21 cellular contexts compared by ENCODE assay signal in genomic region chr7:111633878-111634277, GRCh38.
A peak's percentile ranks its signal among the peaks of the same experiment; 100 is the strongest.
DNase-seq lines count a peak whose midpoint lies in the region; ATAC-seq, FAIRE-seq and TF ChIP-seq lines count a peak whose summit lies in the region.
"Had no signal": no experiment of that assay in that cellular context is flagged by ENCODE, and none has a peak within 500 bp of the region (broad histone marks: within the 10 kb centered on the region; RNA-seq: fewer than 3 reads in every experiment).

No MANE protein-coding gene starts in this region.

- H3K9ac ChIP-seq in BLaER1 (no peak overlapping the region), K562 (ENCODE audit: insufficient read depth in 1 of 2, low read depth in 2 of 2, low read length in 2 of 2) (no peak overlapping the region)

- peaks cover 35% of the 10 kb centered on the region for H3K9me3 ChIP-seq in BLaER1
- H3K9me3 ChIP-seq in K562 (replicated peaks; ENCODE audit: control insufficient read depth, insufficient read depth, low read depth, low read length), result no peaks in the 10 kb centered on the region
- H3K9me3 ChIP-seq in stomach, result peaks cover 0 to 31% (median 16%) of the 10 kb centered on the region in 4 donors

- no peak overlapping the region for H3K27ac ChIP-seq in BLaER1
- no peak overlapping the region for H3K27ac ChIP-seq in K562 (ENCODE audit: extremely low read depth, low read depth, low read length)
- H3K27ac ChIP-seq in stomach, result no peak overlapping the region
- H3K27ac ChIP-seq: HL-60 had no signal

- no peaks in the 10 kb centered on the region for H3K9me1 ChIP-seq in K562 (ENCODE audit: control insufficient read depth, insufficient read depth, low read length)

- no TSS peak for BruUV-seq in K562 (replicated peaks; lab: Mats Ljungman, UMichigan)

- H3K4me2 ChIP-seq in BLaER1, result 0 out of 2 replicates have a peak overlapping the region, but pooled peaks have one; percentile 15
- no peak overlapping the region for H3K4me2 ChIP-seq in K562 (ENCODE audit: insufficient read depth, low read length)

- no peak for TF ChIP-seq RAD21 in K562 (CRISPR knock-in tag; conservative IDR thresholded peaks at IDR 0.05 in 1 of 2, IDR thresholded peaks at IDR 0.05 in 1 of 2)

- no peak for TF ChIP-seq POLR2A in NB4 (IDR thresholded peaks at IDR 0.05; ENCODE audit: extremely low read depth, insufficient read length)
- TF ChIP-seq POLR2A in K562 (conservative IDR thresholded peaks at IDR 0.05), result no peak
- no peak for TF ChIP-seq POLR2A in stomach (IDR thresholded peaks at IDR 0.05)

- ATAC-seq in K562, result no peak; the same call in 2 of the 3 replicates
- no peak for ATAC-seq in HG02938 (IDR thresholded peaks at IDR 0.05; ENCODE audit: unreplicated experiment)

- H2AFZ ChIP-seq in K562 (ENCODE audit: low read depth, low read length), result no peak overlapping the region

- 0% methylated on average over 2 of the region's 2 CpGs for WGBS in K562 (ENCODE audit: insufficient coverage, low coverage, missing lambda C conversion rate)
- 43 to 79% (median 73%) methylated on average over 2 of the region's 2 CpGs for WGBS in stomach, 5 donors

- FAIRE-seq in K562 (lab: Jason Lieb, UNC), result no peak
- FAIRE-seq: G401.6, GM12892, GM18507, GM19239, H1 had no signal

- CTCF ChIA-PET in K562 (lab: Yijun Ruan, JAX; ENCODE audit: low intra/inter-chr PET ratio), result no interaction called here

- in situ Hi-C loops in KBM-7 (cut with MboI; ENCODE audit: low pct_unique_long_range_greater_than_20kb, low sequenced_read_pairs), result no loop called here
- in situ Hi-C loops in K562 (cut with MboI), result no loop called here

- no peak for TF ChIP-seq EP300 in K562 (IDR thresholded peaks at IDR 0.05; ENCODE audit: low read length)
- no peak for TF ChIP-seq EP300 in stomach (IDR thresholded peaks at IDR 0.05)

- no peak for TF ChIP-seq CTCF in NB4 (IDR thresholded peaks at IDR 0.05; ENCODE audit: low read depth, low read length)
- no peak for TF ChIP-seq CTCF in K562 (IDR thresholded peaks at IDR 0.05 in 2 of 3, conservative IDR thresholded peaks at IDR 0.05 in 1 of 3; ENCODE audit: insufficient read depth in 2 of 3, low read depth in 1 of 3, low read length in 3 of 3)
- TF ChIP-seq CTCF in stomach (IDR thresholded peaks at IDR 0.05), result no peak

- H3K36me3 ChIP-seq in BLaER1 (no peaks in the 10 kb centered on the region), K562 (ENCODE audit: control insufficient read depth, insufficient read depth, low read length) (no peaks in the 10 kb centered on the region), stomach (no peaks in the 10 kb centered on the region)

- H3K4me1 ChIP-seq in BLaER1 (peaks cover 9% of the 10 kb centered on the region), K562 (replicated peaks in 1 of 2; ENCODE audit: control insufficient read depth in 2 of 2, insufficient read depth in 2 of 2, low read length in 2 of 2) (no peaks in the 10 kb centered on the region), stomach (no peaks in the 10 kb centered on the region)

- POLR2A ChIA-PET in K562 (lab: Yijun Ruan, JAX), result interaction anchor here (0.8 kb wide), 1 partner anchor 11 kb away, joined by 3 read pairs; no protein-coding TSS in a partner anchor

- intact Hi-C loops in K562 (cut with micrococcal nuclease) (no loop called here), stomach (cut with DNase I; ENCODE audit: low total_unique reads) (no loop called here)

- no peaks in the 10 kb centered on the region for H3K27me3 ChIP-seq in BLaER1
- peaks cover 0 to 5% of the 10 kb centered on the region in 2 experiments; a peak in 2 of 5 replicates for H3K27me3 ChIP-seq in K562 (ENCODE audit: control insufficient read depth in 2 of 2, insufficient read depth in 2 of 2, low read length in 2 of 2)
- H3K27me3 ChIP-seq in stomach, result no peaks in the 10 kb centered on the region

- no peaks in the 10 kb centered on the region for H3K79me2 ChIP-seq in K562 (ENCODE audit: control insufficient read depth, insufficient read depth, low read length)

- no peaks in the 10 kb centered on the region for H4K20me1 ChIP-seq in BLaER1
- H4K20me1 ChIP-seq in K562 (replicated peaks; ENCODE audit: control insufficient read depth, insufficient read depth, low read length), result no peaks in the 10 kb centered on the region

- H3K4me3 ChIP-seq in BLaER1, result no peak overlapping the region
- H3K4me3 ChIP-seq in NB4 (ENCODE audit: low read depth, low read length), result no peak overlapping the region
- H3K4me3 ChIP-seq in K562, result no peak overlapping the region
- no peak overlapping the region for H3K4me3 ChIP-seq in stomach

- peak; percentile 14 for DNase-seq in KBM-7
- DNase-seq in NB4 (ENCODE audit: low read depth), result peak; percentile 11
- DNase-seq in K562 (ENCODE audit: extremely low read depth in 1 of 4, low spot score in 3 of 4), result no peak
- no peak for DNase-seq in stomach
- no peak for DNase-seq in glomerular visceral epithelial cell (ENCODE audit: extremely low spot score)
- DNase-seq: 8988T; C1 segment of cervical spinal cord; CD4-positive, CD25-positive, alpha-beta regulatory T cell; CD8-positive, alpha-beta memory T cell; COR-L47; DMS 273 treated with DMSO at 0.1 percent for 48 hours; DMS53; H9 had no signal

TF ChIP-seq in K562, 482 proteins besides CTCF, POLR2A, EP300 and RAD21:
- TF ChIP-seq NR0B1 (IDR thresholded peaks at IDR 0.05; ENCODE audit: partially characterized antibody) (no peak), SPI1 (IDR thresholded peaks at IDR 0.05; ENCODE audit: borderline replicate concordance, low read depth, low read length) (peak; percentile 66), ZNF740 (CRISPR knock-in tag; IDR thresholded peaks at IDR 0.05) (no peak), ZNF740 (tag; IDR thresholded peaks at IDR 0.05) (no peak)
TF ChIP-seq in K562: peak in this region for 1.

Comparison
In these comparisons a context has a peak if more than half of its experiments do, and no peak if none do; other contexts are left out.
1. DNase-seq: peak in KBM-7 (single experiment) and NB4 (single experiment); none in K562 (0 of 4), stomach (single experiment) and glomerular visceral epithelial cell (single experiment).